In the genomic region with DNA sequence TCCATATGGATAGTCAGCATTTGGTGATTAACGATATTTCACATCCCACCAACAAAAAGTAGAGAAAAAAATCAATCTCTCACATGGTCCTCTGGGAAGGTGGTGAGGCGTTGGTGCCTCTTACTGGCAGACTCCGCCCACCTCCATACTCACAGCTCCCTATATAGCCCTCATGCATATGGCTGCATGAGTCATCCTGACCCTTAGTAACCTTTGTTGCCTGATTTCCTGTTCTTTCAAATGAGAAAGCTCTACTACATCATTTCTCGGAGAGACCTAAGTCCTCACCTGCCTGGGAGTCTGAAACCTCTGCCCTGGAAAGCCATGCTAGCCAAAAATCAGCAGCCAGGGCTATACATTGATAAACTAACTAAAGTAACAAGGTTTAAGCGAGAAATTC, we compare ENCODE assay signal across 9 cellular contexts.
DNase-seq lines count a peak whose midpoint lies in the region; ATAC-seq lines count a peak whose summit lies in the region.
"Had no signal": no experiment of that assay in that cellular context is flagged by ENCODE, and none has a peak within 500 bp of the region (broad histone marks: within the 10 kb centered on the region; RNA-seq: fewer than 3 reads in every experiment).

No MANE protein-coding gene starts in this region.

- peak; percentile 20 for DNase-seq in NCI-H2227 treated with DMSO at 0.1 percent for 48 hours (lab: John Stamatoyannopoulos, UW)
- DNase-seq in activated CD4-positive, alpha-beta T cell treated with anti-CD3 and anti-CD28 coated beads, Interleukin-2, amount 50 U/mL, for 4 hours, result peak; percentile 39 to 58
- peak; percentile 43 for DNase-seq in glomerular visceral epithelial cell (ENCODE audit: extremely low spot score)
- peak; percentile 71 for DNase-seq in stimulated activated CD8-positive, alpha-beta memory T cell treated with anti-CD3 and anti-CD28 coated beads, Interleukin-4, amount 100 ng/mL, for 48 hours
- DNase-seq in dedifferentiated amniotic fluid mesenchymal stem cell (ENCODE audit: extremely low spot score), result no peak
- DNase-seq in OCI-M2 (lab: John Stamatoyannopoulos, UW; ENCODE audit: unreplicated experiment), result no peak
- DNase-seq: naive B cell had no signal

- ATAC-seq in GM18511 (IDR thresholded peaks at IDR 0.05; ENCODE audit: unreplicated experiment), result peak; percentile 98
- peak; percentile 91 for ATAC-seq in HG02852 (IDR thresholded peaks at IDR 0.05; ENCODE audit: unreplicated experiment)

Comparison
In these comparisons a context has a peak if more than half of its experiments do, and no peak if none do; other contexts are left out.
1. DNase-seq: peak in NCI-H2227 treated with DMSO at 0.1 percent for 48 hours (single experiment), activated CD4-positive, alpha-beta T cell treated with anti-CD3 and anti-CD28 coated beads, Interleukin-2, amount 50 U/mL, for 4 hours (2 of 2), glomerular visceral epithelial cell (single experiment) and stimulated activated CD8-positive, alpha-beta memory T cell treated with anti-CD3 and anti-CD28 coated beads, Interleukin-4, amount 100 ng/mL, for 48 hours (single experiment); none in dedifferentiated amniotic fluid mesenchymal stem cell (single experiment) and OCI-M2 (single experiment).